11 cellular contexts compared by ENCODE assay signal in genomic region chr2:167294775-167295140, GRCh38. TPM values are rescaled to one million over a fixed set of nuclear protein-coding genes. Genes with fewer than 3 reads are reported as not detected.
A peak's percentile ranks its signal among the peaks of the same experiment; 100 is the strongest.
DNase-seq lines count a peak whose midpoint lies in the region; ATAC-seq, FAIRE-seq and TF ChIP-seq lines count a peak whose summit lies in the region.
"Had no signal": no experiment of that assay in that cellular context is flagged by ENCODE, and none has a peak within 500 bp of the region (broad histone marks: within the 10 kb centered on the region; RNA-seq: fewer than 3 reads in every experiment).

No MANE protein-coding gene starts in this region.

- H3K23me2 ChIP-seq in H1 (ENCODE audit: low read depth, low read length): peaks cover 16% of the 10 kb centered on the region

- no peak overlapping the region for H4K5ac ChIP-seq in H1 (ENCODE audit: insufficient read length, low read depth, low read length)

- WGBS in H1 (ENCODE audit: extremely low coverage in 1 of 2, insufficient coverage in 1 of 2, insufficient read length in 1 of 2, insufficient replicate concordance in 2 of 2, low coverage in 1 of 2, low lambda C conversion rate in 2 of 2, missing lambda C conversion rate in 1 of 2), 2 experiments: 21% methylated on average over 6 of the region's 6 CpGs; no CpG with 5 or more reads in 1 of the 2 experiments

- no peak overlapping the region for H3K23ac ChIP-seq in H1 (ENCODE audit: insufficient read length)

- DNase-seq in CD14-positive monocyte (ENCODE audit: low spot score) (no peak), MG63 (no peak), H1 (ENCODE audit: low read depth in 1 of 2, low spot score in 2 of 2) (no peak), neural progenitor cell (ENCODE audit: low spot score) (no peak), NCI-H187 (lab: John Stamatoyannopoulos, UW) (no peak)

- no peak for TF ChIP-seq EP300 in H1 (IDR thresholded peaks at IDR 0.05; ENCODE audit: borderline replicate concordance in 1 of 2, low read depth in 2 of 2, low read length in 2 of 2)

- H3K18ac ChIP-seq in H1 (ENCODE audit: extremely low read depth, low read length): no peak overlapping the region

- TF ChIP-seq CTCF in CD14-positive monocyte (IDR thresholded peaks at IDR 0.05): no peak
- no peak for TF ChIP-seq CTCF in H1 (IDR thresholded peaks at IDR 0.05; ENCODE audit: control extremely low read depth in 1 of 3, insufficient read depth in 1 of 3, low read depth in 1 of 3, low read length in 3 of 3)
- no peak for TF ChIP-seq CTCF in neural progenitor cell (IDR thresholded peaks at IDR 0.05)

- H3K4me1 ChIP-seq in H1 (replicated peaks in 1 of 4; ENCODE audit: control insufficient read depth in 3 of 4, insufficient read depth in 4 of 4, low read length in 3 of 4): peaks cover 0 to 8% (median 4%) of the 10 kb centered on the region in 4 experiments; a peak in 5 of 7 replicates
- peaks cover 21% of the 10 kb centered on the region for H3K4me1 ChIP-seq in neural progenitor cell

- no peak overlapping the region for H3K14ac ChIP-seq in H1 (ENCODE audit: insufficient read length)

- no peaks in the 10 kb centered on the region for H3K79me1 ChIP-seq in H1 (ENCODE audit: low read depth, low read length)

- H3K56ac ChIP-seq in H1 (replicated peaks; ENCODE audit: insufficient read length, low read depth, low read length): no peak overlapping the region

- H4K20me1 ChIP-seq in H1 (replicated peaks in 1 of 2; ENCODE audit: control insufficient read depth in 1 of 2, insufficient read depth in 2 of 2, low read length in 2 of 2): peaks cover 6 to 10% of the 10 kb centered on the region in 2 experiments
- H4K20me1 ChIP-seq in neural progenitor cell (ENCODE audit: low read depth): peaks cover 21% of the 10 kb centered on the region

- peaks cover 19% of the 10 kb centered on the region for H3K4me1 Mint-ChIP-seq in CD14-positive monocyte
- peaks cover 16% of the 10 kb centered on the region for H3K4me1 Mint-ChIP-seq in neural progenitor cell

- TF ChIP-seq RAD21 in H1 (IDR thresholded peaks at IDR 0.05 in 1 of 2, conservative IDR thresholded peaks at IDR 0.05 in 1 of 2; ENCODE audit: low read depth in 2 of 2, low read length in 2 of 2): no peak

- H3K79me2 ChIP-seq in H1 (ENCODE audit: control insufficient read depth in 1 of 2, insufficient read depth in 2 of 2, low read length in 2 of 2) (peaks cover 10 to 64% of the 10 kb centered on the region in 2 experiments), neural progenitor cell (ENCODE audit: low read depth) (peaks cover 25% of the 10 kb centered on the region)

- no peak overlapping the region for H2BK5ac ChIP-seq in H1 (ENCODE audit: low read depth, low read length)

- CTCF ChIA-PET in H1 (lab: Charles Lee; ENCODE audit: partially characterized antibody): interaction anchor here (1.0 to 2.8 kb wide), 5 partner anchors 10 to 824 kb away, joined by 3 to 15 read pairs (median 6); no protein-coding TSS in a partner anchor

- H3K9me3 ChIP-seq in MG63 (no peaks in the 10 kb centered on the region), H1 (ENCODE audit: insufficient read depth in 2 of 2, low read depth in 1 of 2, low read length in 1 of 2) (no peaks in the 10 kb centered on the region), neural progenitor cell (ENCODE audit: low read depth) (no peaks in the 10 kb centered on the region)

- H2BK15ac ChIP-seq in H1 (ENCODE audit: low read length): no peak overlapping the region

- ATAC-seq in GM21786 (IDR thresholded peaks at IDR 0.05; ENCODE audit: unreplicated experiment) (no peak), GM18868 (IDR thresholded peaks at IDR 0.05; ENCODE audit: unreplicated experiment) (no peak), GM21526 (IDR thresholded peaks at IDR 0.05; ENCODE audit: low FRiP score, unreplicated experiment) (no peak)

- intact Hi-C loops in CD14-positive monocyte (cut with micrococcal nuclease): no loop called here

- H4K91ac ChIP-seq in H1 (replicated peaks; ENCODE audit: insufficient read length, low read length): no peak overlapping the region

- H3K9me3 Mint-ChIP-seq in CD14-positive monocyte (peaks cover 0 to 11% (median 7%) of the 10 kb centered on the region in 7 donors), neural progenitor cell (no peaks in the 10 kb centered on the region)

- peak overlapping the region; percentile 75 for H3K4me3 ChIP-seq in MG63
- H3K4me3 ChIP-seq in H1 (ENCODE audit: extremely low read depth in 1 of 4, insufficient read depth in 2 of 4, low read depth in 3 of 4, low read length in 4 of 4): peak overlapping the region; percentile 79 to 84 (median 80)
- peak overlapping the region; percentile 76 for H3K4me3 ChIP-seq in neural progenitor cell

- H3K27ac ChIP-seq in H1 (ENCODE audit: low read depth, low read length): no peak overlapping the region
- H3K27ac ChIP-seq in neural progenitor cell: no peak overlapping the region

- H3K9ac ChIP-seq in H1 (replicated peaks in 1 of 4; ENCODE audit: extremely low read depth in 1 of 4, low read depth in 3 of 4, low read length in 3 of 4): peak overlapping the region in 2 of 4 experiments; percentile 4 to 23; a peak in 1 of 7 replicates
- H3K9ac ChIP-seq in neural progenitor cell: no peak overlapping the region

- H2BK120ac ChIP-seq in H1 (replicated peaks; ENCODE audit: low read depth, low read length): no peak overlapping the region

- H3K4me2 ChIP-seq in H1 (ENCODE audit: insufficient read depth in 1 of 2, low read depth in 2 of 2, low read length in 2 of 2) (peak overlapping the region; percentile 91 to 94), neural progenitor cell (peak overlapping the region; percentile 86)

- peaks cover 33% of the 10 kb centered on the region for H3F3A ChIP-seq in neural progenitor cell (ENCODE audit: low read depth)

- H3K36me3 Mint-ChIP-seq in CD14-positive monocyte (peaks cover 4 to 5% of the 10 kb centered on the region in 2 donors), neural progenitor cell (no peaks in the 10 kb centered on the region)

- peak; percentile 70 for FAIRE-seq in H1 (lab: Jason Lieb, UNC)

- peaks cover 6% of the 10 kb centered on the region for H3K27me3 ChIP-seq in MG63
- H3K27me3 ChIP-seq in H1 (replicated peaks in 1 of 4; ENCODE audit: control insufficient read depth in 3 of 4, extremely low read depth in 1 of 4, insufficient read depth in 3 of 4, low read length in 3 of 4): no peaks in the 10 kb centered on the region
- peaks cover 30% of the 10 kb centered on the region for H3K27me3 ChIP-seq in neural progenitor cell

- H3K27me3 Mint-ChIP-seq in CD14-positive monocyte (ENCODE audit: low read depth in 3 of 3) (peaks cover 39 to 66% (median 50%) of the 10 kb centered on the region in 3 donors), neural progenitor cell (ENCODE audit: insufficient read depth, low read depth) (peaks cover 2% of the 10 kb centered on the region)

- H2AK5ac ChIP-seq in H1 (ENCODE audit: low read depth, low read length): no peak overlapping the region

- TF ChIP-seq POLR2A in H1 (IDR thresholded peaks at IDR 0.05; ENCODE audit: control extremely low read depth in 1 of 2, low read depth in 2 of 2, low read length in 2 of 2): no peak

- peak overlapping the region; percentile 12 to 98 for H3K4me3 Mint-ChIP-seq in CD14-positive monocyte
- H3K4me3 Mint-ChIP-seq in neural progenitor cell: peak overlapping the region; percentile 97

- H2AFZ ChIP-seq in H1 (ENCODE audit: low read length): no peak overlapping the region
- H2AFZ ChIP-seq in neural progenitor cell (replicated peaks): peak overlapping the region; percentile 61

- H3K27ac Mint-ChIP-seq in CD14-positive monocyte (no peak overlapping the region), neural progenitor cell (no peak overlapping the region)

- no peak overlapping the region for H2BK20ac ChIP-seq in H1 (ENCODE audit: low read length)

- H3K36me3 ChIP-seq in MG63: no peaks in the 10 kb centered on the region
- no peaks in the 10 kb centered on the region for H3K36me3 ChIP-seq in H1 (ENCODE audit: control insufficient read depth in 2 of 4, insufficient read depth in 4 of 4, low read length in 3 of 4)
- H3K36me3 ChIP-seq in neural progenitor cell: no peaks in the 10 kb centered on the region

- H4K8ac ChIP-seq in H1 (ENCODE audit: extremely low read depth, insufficient read depth, low read length): no peak overlapping the region

- POLR2A ChIA-PET in H1 (lab: Charles Lee; ENCODE audit: partially characterized antibody): interaction anchor here (0.9 to 3.3 kb wide), 3 partner anchors 9 to 41 kb away, joined by 3 to 21 read pairs (median 6); no protein-coding TSS in a partner anchor

- H3K4ac ChIP-seq in H1 (replicated peaks; ENCODE audit: insufficient read length, low read depth, low read length): no peak overlapping the region

- H2BK12ac ChIP-seq in H1 (ENCODE audit: low read depth, low read length): no peak overlapping the region

TF ChIP-seq in H1, 55 proteins besides CTCF, POLR2A, EP300 and RAD21:
- TF ChIP-seq MAFK (IDR thresholded peaks at IDR 0.05; ENCODE audit: low read depth, low read length): no peak
- no peak for TF ChIP-seq SP1 (IDR thresholded peaks at IDR 0.05; ENCODE audit: low read depth, low read length)
- TF ChIP-seq JUN (IDR thresholded peaks at IDR 0.05; ENCODE audit: low read depth, low read length): no peak
- TF ChIP-seq CHD1 (IDR thresholded peaks at IDR 0.05; ENCODE audit: low read depth, low read length): no peak

RNA-seq across cellular contexts. Expression of gene B3GALT1, which starts 2.0 kb away (rescaled TPM):
- polyA plus RNA-seq in CD14-positive monocyte (not detected), H1 (2011; rRNA removed) (5.4 and 8.7 TPM in 2 replicates)
- 2.7 and 4.5 TPM in 2 replicates for total RNA-seq in MG63 (2014; rRNA removed; shearing (Covaris generic); ENCODE audit: low replicate concordance)
- 27.4 and 29.5 TPM in 2 replicates for total RNA-seq in H1 (2021; fragmentation: NEBNext Ultra II Directional; extraction: Animal tissue kit (Norgen Biotek cat#: 25700))
- polyA plus RNA-seq in H1 (2011; cell fraction: cytosol; rRNA removed): 6.5 TPM
- polyA plus RNA-seq in H1 (2011; cell fraction: nucleus; rRNA removed): 6.7 TPM
- 6.4 to 12.7 TPM (median 8.5 TPM) in 4 replicates for polyA plus RNA-seq in H1 (2012, experiment 1 of 2)
- 0.97 TPM for polyA plus RNA-seq in H1 (2012, experiment 2 of 2)
- 19.9 TPM for polyA plus RNA-seq in H1 (2013, experiment 1 of 2)
- 22.3 TPM for polyA plus RNA-seq in H1 (2013, experiment 2 of 2)
- polyA minus RNA-seq in H1 (2011; rRNA and poly(A)+ RNA removed): 34.7 and 43.2 TPM in 2 replicates
- 16.7 TPM for polyA minus RNA-seq in H1 (2011; cell fraction: cytosol; rRNA and poly(A)+ RNA removed)
- polyA minus RNA-seq in H1 (2011; cell fraction: nucleus; rRNA and poly(A)+ RNA removed): 32.1 TPM
- 5.8 and 8.9 TPM in 2 replicates for total RNA-seq in neural progenitor cell (ENCODE audit: low replicate concordance)
- total RNA-seq: activated CD8-positive, alpha-beta memory T cell treated with anti-CD3 and anti-CD28 coated beads for 36 hours; LHCN-M2; pulmonary artery endothelial cell had no signal
